ENCODE assay signal across 9 cellular contexts in genomic region chr1:2019162-2019542, GRCh38. TPM values are rescaled to one million over a fixed set of nuclear protein-coding genes. Genes with fewer than 3 reads are reported as not detected.
A peak's percentile ranks its signal among the peaks of the same experiment; 100 is the strongest.
DNase-seq lines count a peak whose midpoint lies in the region; ATAC-seq and TF ChIP-seq lines count a peak whose summit lies in the region.
"Had no signal": no experiment of that assay in that cellular context is flagged by ENCODE, and none has a peak within 500 bp of the region (broad histone marks: within the 10 kb centered on the region; RNA-seq: fewer than 3 reads in every experiment).

Gene GABRD, plus strand, starts transcription at chr1:2019345. Its CDS starts 79 bp downstream, at chr1:2019424.

- no peak within 1 kb of the TSS for H3K27ac ChIP-seq in coronary artery

- no peaks in the 10 kb centered on the region for H3K9me3 Mint-ChIP-seq in osteocyte (ENCODE audit: unreplicated experiment)

- peaks cover 3% of the 10 kb centered on the region for H3K4me1 Mint-ChIP-seq in osteocyte (ENCODE audit: unreplicated experiment)

- TF ChIP-seq CTCF in coronary artery (IDR thresholded peaks at IDR 0.05) (no peak), osteocyte (IDR thresholded peaks at IDR 0.05) (no peak)

- H3K27me3 Mint-ChIP-seq in osteocyte (ENCODE audit: unreplicated experiment) = peaks cover 66% of the 10 kb centered on the region

- peak within 1 kb of the TSS; percentile 18 for H3K4me3 Mint-ChIP-seq in osteocyte (ENCODE audit: unreplicated experiment)

- no peaks in the 10 kb centered on the region for H3K36me3 Mint-ChIP-seq in osteocyte (ENCODE audit: unreplicated experiment)

- no peak within 1 kb of the TSS for H3K27ac Mint-ChIP-seq in osteocyte (ENCODE audit: unreplicated experiment)

- no peak for ATAC-seq in HG02642 (IDR thresholded peaks at IDR 0.05; ENCODE audit: poor library complexity, unreplicated experiment)

- H3K4me3 ChIP-seq in coronary artery = peak within 1 kb of the TSS; percentile 59

- DNase-seq in DMS53 (lab: John Stamatoyannopoulos, UW) (peak; percentile 57), DMS53 treated with DMSO at 0.1 percent for 48 hours (lab: John Stamatoyannopoulos, UW; ENCODE audit: unreplicated experiment) (no peak), NCI-H2171 (lab: John Stamatoyannopoulos, UW) (peak; percentile 31), coronary artery (ENCODE audit: low spot score) (no peak), osteocyte (ENCODE audit: extremely low spot score, unreplicated experiment) (no peak), pons (ENCODE audit: low spot score) (no peak)
- no peak for DNase-seq in central memory CD4-positive, alpha-beta T cell
- DNase-seq: Kasumi-1 had no signal

RNA-seq across cellular contexts. Expression of gene GABRD, which starts in this region (rescaled TPM):
- total RNA-seq in osteocyte = not detected in 2 replicates

Comparison
In these comparisons a context has a peak if more than half of its experiments do, and no peak if none do; other contexts are left out.
1. DNase-seq: peak in DMS53 (single experiment) and NCI-H2171 (single experiment); none in DMS53 treated with DMSO at 0.1 percent for 48 hours (single experiment), coronary artery (single experiment), osteocyte (single experiment), central memory CD4-positive, alpha-beta T cell (single experiment) and pons (single experiment).